Comparison of ENCODE assay signal across 28 cellular contexts in the genomic region with DNA sequence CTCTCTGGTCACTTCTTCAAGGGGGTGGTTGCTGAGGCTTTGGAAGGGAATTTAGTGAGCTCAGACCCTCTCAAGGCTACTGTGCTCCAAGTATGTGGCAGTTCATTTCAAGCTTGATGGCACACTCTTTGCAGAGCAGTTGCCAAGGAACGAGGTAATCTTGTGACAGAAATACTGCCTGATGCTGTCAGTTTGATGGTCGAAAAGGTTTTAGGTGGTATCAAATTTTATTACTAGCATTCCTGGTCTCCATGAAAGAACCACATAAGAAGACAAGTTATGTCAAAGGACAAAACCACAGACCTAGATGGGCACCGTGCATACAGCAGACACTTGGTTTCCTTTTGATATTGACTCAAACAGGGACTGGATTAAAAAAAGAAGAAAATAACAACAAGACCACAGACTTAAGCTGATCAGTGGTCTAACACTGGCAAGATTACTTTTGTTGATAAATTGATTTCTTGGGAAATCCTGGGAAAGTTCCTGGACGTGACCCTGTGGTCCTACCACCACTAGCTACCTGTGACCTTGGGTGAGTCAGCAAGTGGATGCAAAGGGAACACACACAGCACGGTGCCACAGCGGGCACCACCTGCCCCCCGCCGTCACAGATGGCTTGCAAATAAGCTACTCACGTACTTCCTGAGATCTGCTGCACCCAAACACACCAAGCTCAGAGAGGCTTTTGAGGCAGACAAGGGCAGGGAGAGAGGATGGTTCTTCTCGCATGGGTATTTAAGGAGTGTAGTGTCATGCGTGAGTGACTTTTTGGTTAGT. TPM values are rescaled to one million over a fixed set of nuclear protein-coding genes. Genes with fewer than 3 reads are reported as not detected.
DNase-seq lines count a peak whose midpoint lies in the region; ATAC-seq and TF ChIP-seq lines count a peak whose summit lies in the region.
"Had no signal": no experiment of that assay in that cellular context is flagged by ENCODE, and none has a peak within 500 bp of the region (broad histone marks: within the 10 kb centered on the region; RNA-seq: fewer than 3 reads in every experiment).

No MANE protein-coding gene starts in this region.

- TF ChIP-seq CTCF in CD8-positive, alpha-beta T cell (IDR thresholded peaks at IDR 0.05): no peak
- TF ChIP-seq CTCF in RWPE2 (IDR thresholded peaks at IDR 0.05; ENCODE audit: poor library complexity, severe bottlenecking): no peak

- no peaks in the 10 kb centered on the region for H3K27me3 Mint-ChIP-seq in CD8-positive, alpha-beta T cell (ENCODE audit: low read depth)
- H3K27me3 Mint-ChIP-seq in activated CD4-positive, alpha-beta memory T cell treated with anti-CD3 and anti-CD28 coated beads for 36 hours: no peaks in the 10 kb centered on the region
- H3K27me3 Mint-ChIP-seq: activated naive CD8-positive, alpha-beta T cell treated with anti-CD3 and anti-CD28 coated beads, Interleukin-2, amount 10 ng/mL, durations not matched to agents 7 days and 5 days; dendritic cell treated with granulocyte-macrophage colony-stimulating factor and Interleukin-4, amounts not matched to agents 40 ng/mL and 50 ng/mL, for 4 days; progenitor cell of endocrine pancreas had no signal

- H3K4me1 Mint-ChIP-seq in CD8-positive, alpha-beta T cell (ENCODE audit: low read depth): no peaks in the 10 kb centered on the region
- H3K4me1 Mint-ChIP-seq in activated CD4-positive, alpha-beta memory T cell treated with anti-CD3 and anti-CD28 coated beads for 36 hours (ENCODE audit: low read depth): peaks cover 2% of the 10 kb centered on the region

- intact Hi-C loops in CD8-positive, alpha-beta T cell (cut with DNase I, micrococcal nuclease): no loop called here
- intact Hi-C loops in activated CD4-positive, alpha-beta memory T cell treated with anti-CD3 and anti-CD28 coated beads for 36 hours (cut with micrococcal nuclease): no loop called here

- CTCF ChIA-PET in CD8-positive, alpha-beta T cell (lab: Charles Lee): interaction anchor here (0.9 to 5.6 kb wide), 8 partner anchors 9 to 813 kb away, joined by 3 to 105 read pairs (median 15); no protein-coding TSS in a partner anchor
- CTCF ChIA-PET in activated CD4-positive, alpha-beta memory T cell treated with anti-CD3 and anti-CD28 coated beads for 36 hours (lab: Charles Lee): interaction anchor here (1.1 to 5.7 kb wide), 5 partner anchors 30 to 197 kb away, joined by 3 to 110 read pairs (median 4); no protein-coding TSS in a partner anchor

- no peak for DNase-seq in CD8-positive, alpha-beta T cell
- DNase-seq in NCI-H146 (lab: John Stamatoyannopoulos, UW) (peak; percentile 68), RWPE2 (ENCODE audit: low spot score) (no peak), kidney glomerular epithelial cell (lab: John Stamatoyannopoulos, UW) (peak; percentile 18), NCI-H2227 (lab: John Stamatoyannopoulos, UW; ENCODE audit: unreplicated experiment) (no peak), middle frontal gyrus (ENCODE audit: extremely low spot score, low spot score) (no peak), OCI-M2 (lab: John Stamatoyannopoulos, UW; ENCODE audit: unreplicated experiment) (no peak)
- no peak for DNase-seq in activated CD4-positive, alpha-beta memory T cell treated with anti-CD3 and anti-CD28 coated beads for 36 hours
- DNase-seq: activated CD8-positive, alpha-beta memory T cell treated with anti-CD3 and anti-CD28 coated beads for 24 hours; activated naive CD8-positive, alpha-beta T cell treated with anti-CD3 and anti-CD28 coated beads, Interleukin-2, amount 10 ng/mL, durations not matched to agents 7 days and 5 days; activated T-cell treated with anti-CD3 and anti-CD28 coated beads, Interleukin-2, amount 50 U/mL, for 72 hours; C1 segment of cervical spinal cord; foreskin fibroblast; GF-D8; H7; NCI-H1694 treated with DMSO at 0.1 percent for 48 hours; NCI-H526 treated with DMSO at 0.1 percent for 48 hours; OCI-M1; small intestine had no signal

- H3K9me3 ChIP-seq in CD8-positive, alpha-beta T cell (ENCODE audit: low read length): no peaks in the 10 kb centered on the region
- H3K9me3 ChIP-seq in RWPE2 (ENCODE audit: severe bottlenecking): no peaks in the 10 kb centered on the region
- H3K9me3 ChIP-seq: breast epithelium, SJSA1, suprapubic skin had no signal

- POLR2A ChIA-PET in CD8-positive, alpha-beta T cell (lab: Charles Lee): no interaction called here
- POLR2A ChIA-PET in activated CD4-positive, alpha-beta memory T cell treated with anti-CD3 and anti-CD28 coated beads for 36 hours (lab: Charles Lee): no interaction called here

- H3K36me3 Mint-ChIP-seq in CD8-positive, alpha-beta T cell: peaks cover 53% of the 10 kb centered on the region
- H3K36me3 Mint-ChIP-seq in activated CD4-positive, alpha-beta memory T cell treated with anti-CD3 and anti-CD28 coated beads for 36 hours: peaks cover 31% of the 10 kb centered on the region

- H3K9me3 Mint-ChIP-seq in CD8-positive, alpha-beta T cell: no peaks in the 10 kb centered on the region
- H3K9me3 Mint-ChIP-seq in activated CD4-positive, alpha-beta memory T cell treated with anti-CD3 and anti-CD28 coated beads for 36 hours: no peaks in the 10 kb centered on the region
- H3K9me3 Mint-ChIP-seq: activated naive CD8-positive, alpha-beta T cell treated with anti-CD3 and anti-CD28 coated beads, Interleukin-2, amount 10 ng/mL, durations not matched to agents 7 days and 5 days; activated T-cell treated with anti-CD3 and anti-CD28 coated beads, Interleukin-2, amount 50 U/mL, for 72 hours; dendritic cell treated with granulocyte-macrophage colony-stimulating factor and Interleukin-4, amounts not matched to agents 40 ng/mL and 50 ng/mL, for 4 days; T-helper 2 cell treated with Interferon-gamma antibody and Interleukin-4, amounts not matched to agents 5 μg/mL and 100 μg/mL, for 36 hours had no signal

- no peak overlapping the region for H3K27ac ChIP-seq in CD8-positive, alpha-beta T cell (ENCODE audit: low read depth, low read length)
- H3K27ac ChIP-seq in RWPE2 (ENCODE audit: poor library complexity, severe bottlenecking): peak overlapping the region; percentile 15
- H3K27ac ChIP-seq: breast epithelium, SJSA1, suprapubic skin had no signal

- peaks cover 28% of the 10 kb centered on the region for H3K36me3 ChIP-seq in CD8-positive, alpha-beta T cell (ENCODE audit: insufficient read depth, low read length)
- peaks cover 37% of the 10 kb centered on the region for H3K36me3 ChIP-seq in RWPE2 (ENCODE audit: low read depth)

- no peak overlapping the region for H3K4me3 Mint-ChIP-seq in CD8-positive, alpha-beta T cell
- no peak overlapping the region for H3K4me3 Mint-ChIP-seq in activated CD4-positive, alpha-beta memory T cell treated with anti-CD3 and anti-CD28 coated beads for 36 hours
- H3K4me3 Mint-ChIP-seq: activated naive CD8-positive, alpha-beta T cell treated with anti-CD3 and anti-CD28 coated beads, Interleukin-2, amount 10 ng/mL, durations not matched to agents 7 days and 5 days; activated T-cell treated with anti-CD3 and anti-CD28 coated beads, Interleukin-2, amount 50 U/mL, for 72 hours; dendritic cell treated with granulocyte-macrophage colony-stimulating factor and Interleukin-4, amounts not matched to agents 40 ng/mL and 50 ng/mL, for 4 days; T-helper 2 cell treated with Interferon-gamma antibody and Interleukin-4, amounts not matched to agents 5 μg/mL and 100 μg/mL, for 36 hours had no signal

- H3K27me3 ChIP-seq in CD8-positive, alpha-beta T cell (ENCODE audit: insufficient read depth, low read length): no peaks in the 10 kb centered on the region
- H3K27me3 ChIP-seq in RWPE2 (ENCODE audit: insufficient read depth, poor library complexity, severe bottlenecking): no peaks in the 10 kb centered on the region
- H3K27me3 ChIP-seq: breast epithelium, SJSA1, suprapubic skin had no signal

- no peak overlapping the region for H3K4me3 ChIP-seq in CD8-positive, alpha-beta T cell (ENCODE audit: low read depth, low read length)
- H3K4me3 ChIP-seq in RWPE2 (ENCODE audit: severe bottlenecking): no peak overlapping the region
- H3K4me3 ChIP-seq: breast epithelium, SJSA1, suprapubic skin had no signal

- no peaks in the 10 kb centered on the region for H3K4me1 ChIP-seq in CD8-positive, alpha-beta T cell (ENCODE audit: insufficient read depth, low read length)
- H3K4me1 ChIP-seq in RWPE2 (ENCODE audit: insufficient read depth, poor library complexity, severe bottlenecking): peaks cover 11% of the 10 kb centered on the region
- H3K4me1 ChIP-seq: breast epithelium, suprapubic skin had no signal

- peak overlapping the region; percentile 57 for H3K27ac Mint-ChIP-seq in CD8-positive, alpha-beta T cell
- H3K27ac Mint-ChIP-seq in activated CD4-positive, alpha-beta memory T cell treated with anti-CD3 and anti-CD28 coated beads for 36 hours: no peak overlapping the region
- H3K27ac Mint-ChIP-seq: activated naive CD8-positive, alpha-beta T cell treated with anti-CD3 and anti-CD28 coated beads, Interleukin-2, amount 10 ng/mL, durations not matched to agents 7 days and 5 days; dendritic cell treated with granulocyte-macrophage colony-stimulating factor and Interleukin-4, amounts not matched to agents 40 ng/mL and 50 ng/mL, for 4 days; T-helper 2 cell treated with Interferon-gamma antibody and Interleukin-4, amounts not matched to agents 5 μg/mL and 100 μg/mL, for 36 hours had no signal

- no peak for ATAC-seq in CD8-positive, alpha-beta T cell
- no peak for ATAC-seq in RWPE2 (ENCODE audit: low read depth)
- ATAC-seq: activated CD4-positive, CD25-positive, alpha-beta regulatory T cell treated with anti-CD3 and anti-CD28 coated beads, Interleukin-2, amount 50 U/mL, for 24 hours; activated T-cell treated with anti-CD3 and anti-CD28 coated beads, Interleukin-2, amount 50 U/mL, for 72 hours had no signal

RNA-seq across cellular contexts. Expression of a gene that starts 12.8 kb away (rescaled TPM):
- total RNA-seq in CD8-positive, alpha-beta T cell: 1 to 10 TPM; 7.5 to 9.1 TPM
- 10 to 100 TPM; 39.4 to 41.8 TPM for total RNA-seq in activated CD4-positive, alpha-beta memory T cell treated with anti-CD3 and anti-CD28 coated beads for 36 hours

RNA-seq across cellular contexts. Expression of a gene that starts 14.0 kb away (rescaled TPM):
- not detected for total RNA-seq in CD8-positive, alpha-beta T cell
- total RNA-seq in activated CD4-positive, alpha-beta memory T cell treated with anti-CD3 and anti-CD28 coated beads for 36 hours: under 1 TPM; 0.50 to 0.65 TPM
- total RNA-seq: endothelial cell of umbilical vein, H7, MCF 10A, SJSA1 had no signal

Comparison
In these comparisons a context has a peak if more than half of its experiments do, and no peak if none do; other contexts are left out.
1. DNase-seq: peak in NCI-H146 (single experiment) and kidney glomerular epithelial cell (single experiment); none in CD8-positive, alpha-beta T cell (0 of 7), RWPE2 (single experiment), NCI-H2227 (single experiment), middle frontal gyrus (single experiment), OCI-M2 (single experiment) and activated CD4-positive, alpha-beta memory T cell treated with anti-CD3 and anti-CD28 coated beads for 36 hours (single experiment).
2. RNA of a gene that starts 12.8 kb away (total RNA-seq): 39.4 to 41.8 TPM in activated CD4-positive, alpha-beta memory T cell treated with anti-CD3 and anti-CD28 coated beads for 36 hours; 7.5 to 9.1 TPM in CD8-positive, alpha-beta T cell; every median in the first group is over 4 times any median in the second.